In the genomic region with DNA sequence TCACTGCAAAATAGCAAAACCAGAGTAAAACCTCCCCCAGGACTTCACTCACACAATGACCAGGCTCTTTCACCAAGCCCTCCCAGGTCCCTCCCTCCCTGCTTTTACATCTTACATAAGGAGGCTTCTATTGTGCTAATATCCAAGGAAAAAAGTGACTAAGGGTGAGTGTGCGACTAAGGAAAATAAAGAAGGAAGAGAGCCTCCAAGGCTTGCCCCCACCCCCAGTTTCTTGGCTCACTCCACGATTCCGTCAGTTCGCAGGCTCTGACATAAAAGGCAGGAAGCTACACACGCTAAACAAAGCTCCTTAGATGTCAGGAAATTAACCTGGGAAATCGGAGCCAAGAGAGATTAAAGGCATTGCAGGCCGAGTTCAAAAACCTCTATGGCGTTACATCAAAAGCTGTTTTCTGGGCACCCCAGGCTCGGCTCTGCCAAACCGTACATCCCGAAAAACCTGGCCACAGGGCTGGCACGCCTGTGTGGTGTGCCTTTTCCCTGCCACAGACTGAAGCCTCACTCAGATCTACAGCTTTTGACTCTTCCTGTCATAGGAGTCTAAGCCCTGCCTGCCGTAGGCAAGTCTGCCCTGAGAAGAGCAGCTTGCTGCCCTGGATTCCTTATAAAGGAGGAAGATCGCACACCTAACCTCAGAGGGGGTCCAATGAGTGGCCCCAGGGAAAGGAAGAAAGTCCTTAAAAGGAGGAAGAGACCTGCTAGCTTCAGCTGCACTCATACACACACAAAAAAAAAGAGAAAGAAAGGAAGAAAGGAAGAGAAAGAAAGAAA, we compare ENCODE assay signal across 9 cellular contexts.
A peak's percentile ranks its signal among the peaks of the same experiment; 100 is the strongest.
DNase-seq lines count a peak whose midpoint lies in the region; ATAC-seq and TF ChIP-seq lines count a peak whose summit lies in the region.
"Had no signal": no experiment of that assay in that cellular context is flagged by ENCODE, and none has a peak within 500 bp of the region (broad histone marks: within the 10 kb centered on the region; RNA-seq: fewer than 3 reads in every experiment).

No MANE protein-coding gene starts in this region.

- peaks cover 0 to 2% (median 0%) of the 10 kb centered on the region in 7 donors for H3K9me3 Mint-ChIP-seq in CD4-positive, CD25-positive, alpha-beta regulatory T cell
- no peaks in the 10 kb centered on the region for H3K9me3 Mint-ChIP-seq in activated CD4-positive, alpha-beta T cell treated with anti-CD3 and anti-CD28 coated beads, Interleukin-2, amount 10 ng/mL, durations not matched to agents 7 days and 5 days

- peaks cover 13% of the 10 kb centered on the region for H3K27me3 Mint-ChIP-seq in CD4-positive, CD25-positive, alpha-beta regulatory T cell
- peaks cover 4% of the 10 kb centered on the region for H3K27me3 Mint-ChIP-seq in activated CD4-positive, alpha-beta T cell treated with anti-CD3 and anti-CD28 coated beads, Interleukin-2, amount 10 ng/mL, durations not matched to agents 7 days and 5 days

- WGBS in thyroid gland, 2 donors = 73 to 74% methylated on average over 14 of the region's 14 CpGs

- POLR2A ChIA-PET in activated CD4-positive, alpha-beta T cell treated with anti-CD3 and anti-CD28 coated beads, Interleukin-2, amount 10 ng/mL, durations not matched to agents 7 days and 5 days (lab: Charles Lee) = no interaction called here

- H3K27ac Mint-ChIP-seq in CD4-positive, CD25-positive, alpha-beta regulatory T cell = peak overlapping the region; percentile 8 to 81 (median 78)
- H3K27ac Mint-ChIP-seq in activated CD4-positive, alpha-beta T cell treated with anti-CD3 and anti-CD28 coated beads, Interleukin-2, amount 10 ng/mL, durations not matched to agents 7 days and 5 days = no peak overlapping the region

- CTCF ChIA-PET in activated CD4-positive, alpha-beta T cell treated with anti-CD3 and anti-CD28 coated beads, Interleukin-2, amount 10 ng/mL, durations not matched to agents 7 days and 5 days (lab: Charles Lee) = no interaction called here

- H3K9me3 ChIP-seq in CD4-positive, CD25-positive, alpha-beta regulatory T cell (ENCODE audit: control insufficient read depth in 2 of 2, low read length in 2 of 2) = no peaks in the 10 kb centered on the region
- H3K9me3 ChIP-seq in left lung (no peaks in the 10 kb centered on the region), thyroid gland (no peaks in the 10 kb centered on the region)
- H3K9me3 ChIP-seq: neutrophil had no signal

- DNase-seq in CD4-positive, CD25-positive, alpha-beta regulatory T cell = no peak
- DNase-seq in NCI-H1092 (lab: John Stamatoyannopoulos, UW) (peak; percentile 33), cardiac fibroblast (ENCODE audit: low read depth in 2 of 2) (peak; percentile 97 to 99), left lung (no peak), thyroid gland (no peak), germinal center (ENCODE audit: low spot score) (no peak), GDM1 (lab: John Stamatoyannopoulos, UW) (no peak)
- DNase-seq in activated CD4-positive, alpha-beta T cell treated with anti-CD3 and anti-CD28 coated beads, Interleukin-2, amount 10 ng/mL, durations not matched to agents 7 days and 5 days = no peak

- no peak overlapping the region for H3K27ac ChIP-seq in CD4-positive, CD25-positive, alpha-beta regulatory T cell (ENCODE audit: insufficient read depth, low read length, poor library complexity, severe bottlenecking)
- H3K27ac ChIP-seq in left lung = peak overlapping the region; percentile 59 to 80
- H3K27ac ChIP-seq in thyroid gland = peak overlapping the region in 2 of 3 donors; percentile 53 to 73
- H3K27ac ChIP-seq: neutrophil had no signal

- no peaks in the 10 kb centered on the region for H3K36me3 Mint-ChIP-seq in CD4-positive, CD25-positive, alpha-beta regulatory T cell
- H3K36me3 Mint-ChIP-seq in activated CD4-positive, alpha-beta T cell treated with anti-CD3 and anti-CD28 coated beads, Interleukin-2, amount 10 ng/mL, durations not matched to agents 7 days and 5 days (ENCODE audit: low read depth) = no peaks in the 10 kb centered on the region

- TF ChIP-seq CTCF in cardiac fibroblast (IDR thresholded peaks at IDR 0.05; ENCODE audit: low read depth, low read length) (no peak), left lung (IDR thresholded peaks at IDR 0.05) (no peak), thyroid gland (IDR thresholded peaks at IDR 0.05) (no peak)

- ATAC-seq in CD4-positive, CD25-positive, alpha-beta regulatory T cell (ENCODE audit: low read depth in 2 of 2) = peak in 1 of 2 donors; percentile 26
- ATAC-seq in left lung = peak; percentile 62

- no peak overlapping the region for H3K4me3 ChIP-seq in CD4-positive, CD25-positive, alpha-beta regulatory T cell (ENCODE audit: low read depth, low read length)
- no peak overlapping the region for H3K4me3 ChIP-seq in cardiac fibroblast (replicated peaks in 1 of 2; ENCODE audit: low read depth in 2 of 2, low read length in 2 of 2)
- no peak overlapping the region for H3K4me3 ChIP-seq in left lung
- H3K4me3 ChIP-seq in thyroid gland (replicated peaks in 1 of 3) = no peak overlapping the region

- peaks cover 0 to 11% (median 6%) of the 10 kb centered on the region in 4 donors for H3K4me1 Mint-ChIP-seq in CD4-positive, CD25-positive, alpha-beta regulatory T cell
- peaks cover 17% of the 10 kb centered on the region for H3K4me1 Mint-ChIP-seq in activated CD4-positive, alpha-beta T cell treated with anti-CD3 and anti-CD28 coated beads, Interleukin-2, amount 10 ng/mL, durations not matched to agents 7 days and 5 days

- no peaks in the 10 kb centered on the region for H3K4me1 ChIP-seq in CD4-positive, CD25-positive, alpha-beta regulatory T cell (ENCODE audit: control insufficient read depth, insufficient read depth, low read length, poor library complexity, severe bottlenecking)
- peaks cover 6 to 35% of the 10 kb centered on the region in 2 donors for H3K4me1 ChIP-seq in left lung
- H3K4me1 ChIP-seq in thyroid gland = peaks cover 12 to 45% of the 10 kb centered on the region in 2 donors

- peak overlapping the region in 1 of 4 donors; percentile 28 for H3K4me3 Mint-ChIP-seq in CD4-positive, CD25-positive, alpha-beta regulatory T cell
- no peak overlapping the region for H3K4me3 Mint-ChIP-seq in activated CD4-positive, alpha-beta T cell treated with anti-CD3 and anti-CD28 coated beads, Interleukin-2, amount 10 ng/mL, durations not matched to agents 7 days and 5 days

- H3K36me3 ChIP-seq in CD4-positive, CD25-positive, alpha-beta regulatory T cell (ENCODE audit: control insufficient read depth, insufficient read depth, low read length) = no peaks in the 10 kb centered on the region
- H3K36me3 ChIP-seq in left lung (no peaks in the 10 kb centered on the region), thyroid gland (no peaks in the 10 kb centered on the region)
- H3K36me3 ChIP-seq: neutrophil had no signal

- TF ChIP-seq POLR2A in thyroid gland (IDR thresholded peaks at IDR 0.05) = no peak

- peaks cover 5% of the 10 kb centered on the region for H3K27me3 ChIP-seq in CD4-positive, CD25-positive, alpha-beta regulatory T cell (ENCODE audit: control insufficient read depth, insufficient read depth, low read length)
- H3K27me3 ChIP-seq in left lung (no peaks in the 10 kb centered on the region), thyroid gland (no peaks in the 10 kb centered on the region)
- H3K27me3 ChIP-seq: neutrophil had no signal

- intact Hi-C loops in left lung (cut with DNase I) (no loop called here), thyroid gland (cut with DNase I) (loop anchor here (10.0 kb wide), 1 partner anchor 118 kb away; no protein-coding TSS in a partner anchor)

Comparison
In these comparisons a context has a peak if more than half of its experiments do, and no peak if none do; other contexts are left out.
1. DNase-seq: peak in NCI-H1092 (single experiment) and cardiac fibroblast (2 of 2); none in CD4-positive, CD25-positive, alpha-beta regulatory T cell (0 of 3), left lung (0 of 2), thyroid gland (0 of 2), germinal center (single experiment), GDM1 (single experiment) and activated CD4-positive, alpha-beta T cell treated with anti-CD3 and anti-CD28 coated beads, Interleukin-2, amount 10 ng/mL, durations not matched to agents 7 days and 5 days (single experiment).